ENCODE assay signal across 8 cellular contexts in genomic region chr3:111737712-111738097, GRCh38.
DNase-seq lines count a peak whose midpoint lies in the region; ATAC-seq and TF ChIP-seq lines count a peak whose summit lies in the region.

No MANE protein-coding gene starts in this region.

- ATAC-seq in GM19452 (IDR thresholded peaks at IDR 0.05; ENCODE audit: unreplicated experiment) (peak; percentile 85), HG03575 (IDR thresholded peaks at IDR 0.05; ENCODE audit: extremely low read depth, insufficient number of reproducible peaks, low FRiP score, unreplicated experiment) (peak; percentile 69)

- TF ChIP-seq EP300 in stomach (IDR thresholded peaks at IDR 0.05): no peak

- H3K4me3 ChIP-seq in fibroblast of pulmonary artery (replicated peaks; ENCODE audit: low read depth, low read length) (no peak overlapping the region), stomach (no peak overlapping the region), BE2C (ENCODE audit: low read depth, low read length) (no peak overlapping the region)

- no peaks in the 10 kb centered on the region for H3K9me3 ChIP-seq in stomach
- no peaks in the 10 kb centered on the region for H3K9me3 ChIP-seq in BE2C

- peak; percentile 99 for DNase-seq in fibroblast of pulmonary artery (ENCODE audit: low read depth)
- peak; percentile 76 for DNase-seq in stomach
- DNase-seq in activated CD4-positive, alpha-beta T cell treated with anti-CD3 and anti-CD28 coated beads, Interleukin-2, amount 50 U/mL, for 1 hour: no peak
- DNase-seq in inferior parietal cortex (ENCODE audit: extremely low spot score): no peak
- DNase-seq in NCI-H1694 treated with DMSO at 0.1 percent for 48 hours (lab: John Stamatoyannopoulos, UW): no peak
- DNase-seq in BE2C: no peak

- intact Hi-C loops in stomach (cut with DNase I; ENCODE audit: low total_unique reads): no loop called here

- TF ChIP-seq POLR2A in stomach (IDR thresholded peaks at IDR 0.05): no peak

- peak overlapping the region; percentile 72 to 87 (median 79) for H3K27ac ChIP-seq in stomach

- H3K4me1 ChIP-seq in stomach (peaks cover 34 to 52% (median 42%) of the 10 kb centered on the region in 4 donors), BE2C (no peaks in the 10 kb centered on the region)

- H3K27me3 ChIP-seq in stomach (no peaks in the 10 kb centered on the region), BE2C (no peaks in the 10 kb centered on the region)

- no peaks in the 10 kb centered on the region for H3K36me3 ChIP-seq in stomach
- H3K36me3 ChIP-seq in BE2C: no peaks in the 10 kb centered on the region

- TF ChIP-seq CTCF in fibroblast of pulmonary artery (IDR thresholded peaks at IDR 0.05; ENCODE audit: low read length, missing control alignments) (no peak), stomach (IDR thresholded peaks at IDR 0.05) (no peak), BE2C (IDR thresholded peaks at IDR 0.05; ENCODE audit: low read depth, low read length) (no peak)

- WGBS in stomach, 5 donors: 6 to 26% (median 15%) methylated on average over 3 of the region's 3 CpGs

Comparison
In these comparisons a context has a peak if more than half of its experiments do, and no peak if none do; other contexts are left out.
1. DNase-seq: peak in fibroblast of pulmonary artery (single experiment) and stomach (single experiment); none in activated CD4-positive, alpha-beta T cell treated with anti-CD3 and anti-CD28 coated beads, Interleukin-2, amount 50 U/mL, for 1 hour (single experiment), inferior parietal cortex (single experiment), NCI-H1694 treated with DMSO at 0.1 percent for 48 hours (single experiment) and BE2C (single experiment).